In genomic region chr3:13045904-13046568, GRCh38 we compare ENCODE assay signal across 1 cellular context.
TF ChIP-seq lines count a peak whose summit lies in the region.

No MANE protein-coding gene starts in this region.

TF ChIP-seq in HepG2, 621 proteins besides CTCF, POLR2A, EP300 and RAD21:
- no peak for TF ChIP-seq ZBED4 (CRISPR knock-in tag; IDR thresholded peaks at IDR 0.05; ENCODE audit: borderline replicate concordance)
- TF ChIP-seq ZNF891 (CRISPR knock-in tag; IDR thresholded peaks at IDR 0.05): no peak
- no peak for TF ChIP-seq UBTF (CRISPR knock-in tag; IDR thresholded peaks at IDR 0.05)
- TF ChIP-seq ZNF652 (CRISPR knock-in tag; IDR thresholded peaks at IDR 0.05; ENCODE audit: borderline replicate concordance, low read depth): no peak
- TF ChIP-seq GFI1 (CRISPR knock-in tag; IDR thresholded peaks at IDR 0.05; ENCODE audit: borderline replicate concordance): no peak
- TF ChIP-seq GABPA (IDR thresholded peaks at IDR 0.05; ENCODE audit: low read depth, low read length): no peak
- no peak for TF ChIP-seq GABPA (CRISPR knock-in tag; IDR thresholded peaks at IDR 0.05; ENCODE audit: low read depth)
- no peak for TF ChIP-seq ZNF354B (CRISPR knock-in tag; IDR thresholded peaks at IDR 0.05)
- TF ChIP-seq ZNF790 (CRISPR knock-in tag; IDR thresholded peaks at IDR 0.05; ENCODE audit: borderline replicate concordance): no peak
